ENCODE assay signal across 19 cellular contexts in the genomic region with DNA sequence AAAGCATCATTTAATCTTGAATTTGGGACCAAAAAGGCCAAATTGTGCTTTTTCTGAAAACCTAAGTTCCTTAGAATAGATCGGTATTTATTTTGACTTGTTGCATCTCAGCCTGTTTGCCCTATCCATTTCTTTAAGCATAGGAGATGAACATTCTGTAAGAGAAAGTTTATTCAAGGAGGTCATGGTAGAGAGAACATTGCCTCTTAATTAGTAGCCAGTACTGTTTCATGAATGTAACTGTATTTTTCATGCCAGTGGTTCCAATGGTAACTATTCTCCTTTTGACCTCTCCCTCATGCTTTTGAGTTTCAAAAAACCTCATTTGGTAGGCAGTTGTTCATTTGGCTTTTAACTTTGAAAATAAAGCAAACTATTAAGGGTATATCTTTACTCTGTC. TPM values are rescaled to one million over a fixed set of nuclear protein-coding genes. Genes with fewer than 3 reads are reported as not detected.
DNase-seq lines count a peak whose midpoint lies in the region; ATAC-seq, FAIRE-seq and TF ChIP-seq lines count a peak whose summit lies in the region.
"Had no signal": no experiment of that assay in that cellular context is flagged by ENCODE, and none has a peak within 500 bp of the region (broad histone marks: within the 10 kb centered on the region; RNA-seq: fewer than 3 reads in every experiment).

No MANE protein-coding gene starts in this region.

- H3K27ac ChIP-seq in cardiac muscle cell = peak overlapping the region; percentile 5
- H3K27ac ChIP-seq: 22Rv1; A549; BLaER1 treated with 17β-estradiol and CSF1 and Interleukin-3, amounts not matched to agents 10 nM and 100 nM; C4-2B had no signal

- no peaks in the 10 kb centered on the region for H3K9me3 Mint-ChIP-seq in HFFc6
- H3K9me3 Mint-ChIP-seq: CD4-positive, alpha-beta T cell; CD8-positive, alpha-beta T cell had no signal

- H3K36me3 ChIP-seq in cardiac muscle cell = peaks cover 48% of the 10 kb centered on the region

- intact Hi-C loops in Right ventricle myocardium superior (cut with DNase I) = no loop called here

- DNase-seq in cardiac muscle cell (ENCODE audit: low read depth in 1 of 2, low spot score in 1 of 2) = no peak
- DNase-seq in Right ventricle myocardium superior = no peak
- DNase-seq in HFFc6 = no peak
- DNase-seq in renal cortical epithelial cell (ENCODE audit: low read depth) = peak; percentile 22
- DNase-seq in HTR-8/SVneo (ENCODE audit: insufficient read length, low spot score) = no peak
- DNase-seq: AML-193; Caco-2; Calu3; CD4-positive, alpha-beta T cell; CD8-positive, alpha-beta T cell; DMS79 treated with DMSO at 0.1 percent for 48 hours; GF-D8 had no signal

- H3K27me3 ChIP-seq in cardiac muscle cell = no peaks in the 10 kb centered on the region
- H3K27me3 ChIP-seq: BLaER1 treated with 17β-estradiol and CSF1 and Interleukin-3, amounts not matched to agents 10 nM and 100 nM had no signal

- H3K4me3 Mint-ChIP-seq in HFFc6 = no peak overlapping the region
- H3K4me3 Mint-ChIP-seq: B cell; CD4-positive, alpha-beta T cell; CD8-positive, alpha-beta T cell had no signal

- H3K36me3 Mint-ChIP-seq in HFFc6 (ENCODE audit: low read depth) = peaks cover 29% of the 10 kb centered on the region

- ATAC-seq in Right ventricle myocardium superior (ENCODE audit: poor library complexity) = no peak
- ATAC-seq: A549; CD8-positive, alpha-beta T cell had no signal

- no peaks in the 10 kb centered on the region for H3K9me3 ChIP-seq in cardiac muscle cell (ENCODE audit: low read depth)
- H3K9me3 ChIP-seq: A549; BLaER1 treated with 17β-estradiol and CSF1 and Interleukin-3, amounts not matched to agents 10 nM and 100 nM; Caco-2 had no signal

- no peaks in the 10 kb centered on the region for H3K4me1 ChIP-seq in cardiac muscle cell (ENCODE audit: low read depth)
- H3K4me1 ChIP-seq: A549; BLaER1 treated with 17β-estradiol and CSF1 and Interleukin-3, amounts not matched to agents 10 nM and 100 nM; Caco-2 had no signal

- H3K27ac Mint-ChIP-seq in HFFc6 = peak overlapping the region; percentile 42
- H3K27ac Mint-ChIP-seq: B cell; CD4-positive, alpha-beta T cell; CD8-positive, alpha-beta T cell had no signal

- TF ChIP-seq CTCF in cardiac muscle cell (IDR thresholded peaks at IDR 0.05; ENCODE audit: low read depth, low read length) (no peak), HFFc6 (IDR thresholded peaks at IDR 0.05) (no peak)

- FAIRE-seq in HTR-8/SVneo (lab: Jason Lieb, UNC) = no peak
- FAIRE-seq: A549, D721Med, G401.6 had no signal

- H3K4me1 Mint-ChIP-seq in HFFc6 (ENCODE audit: low read depth) = peaks cover 7% of the 10 kb centered on the region; the same call in 1 of the 2 replicates
- H3K4me1 Mint-ChIP-seq: B cell had no signal

- no peak overlapping the region for H3K4me3 ChIP-seq in cardiac muscle cell
- H3K4me3 ChIP-seq: A549; BLaER1 treated with 17β-estradiol and CSF1 and Interleukin-3, amounts not matched to agents 10 nM and 100 nM had no signal

- no peaks in the 10 kb centered on the region for H3K27me3 Mint-ChIP-seq in HFFc6 (ENCODE audit: insufficient read depth)
- H3K27me3 Mint-ChIP-seq: B cell; CD4-positive, alpha-beta T cell had no signal

RNA-seq across cellular contexts. Expression of a gene that starts 55.4 kb away (rescaled TPM):
- total RNA-seq in cardiac muscle cell (29.0 and 33.9 TPM in 2 replicates), Right ventricle myocardium superior (32.1 TPM), renal cortical epithelial cell (57.0 and 86.4 TPM in 2 replicates)
- polyA plus RNA-seq in cardiac muscle cell = 34.5 and 56.4 TPM in 2 replicates
- 10 to 100 TPM; 29.0 to 37.9 (median 35.0) TPM for total RNA-seq in HFFc6 (2021; fragmentation: NEBNext Ultra II Directional; extraction: Animal tissue kit (Norgen Biotek cat#: 25700))
